ENCODE assay signal across 12 cellular contexts in the genomic region with DNA sequence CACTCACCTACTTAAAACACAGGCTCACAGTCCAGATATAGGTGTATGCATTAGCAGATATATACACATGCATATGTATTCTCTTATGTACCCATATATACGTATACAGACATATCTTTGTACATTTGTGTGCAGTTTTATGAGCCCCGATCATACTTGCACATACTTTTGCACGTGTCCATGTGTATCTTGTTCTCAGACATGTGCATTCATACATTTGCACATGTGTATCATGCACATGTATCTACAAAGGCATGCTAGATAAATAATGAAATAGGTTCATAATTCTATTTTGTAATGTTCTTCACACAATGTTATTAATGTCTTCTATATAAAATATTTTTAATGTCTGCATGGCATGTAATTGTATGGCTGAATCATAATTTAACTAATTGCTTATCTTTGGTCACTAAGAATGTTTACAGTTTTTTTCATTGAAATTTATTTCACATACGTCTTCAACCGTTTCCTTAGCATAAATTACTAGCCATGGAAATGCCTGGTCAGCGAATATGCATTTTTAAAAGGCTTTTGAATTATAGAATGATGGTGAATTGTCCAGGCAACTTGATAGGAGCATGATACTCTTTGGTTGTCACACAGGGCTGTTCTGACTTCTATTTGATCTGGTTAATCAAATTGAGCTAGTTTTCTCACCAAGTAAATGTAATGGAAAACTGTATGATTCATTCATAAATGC. TPM values are rescaled to one million over a fixed set of nuclear protein-coding genes. Genes with fewer than 3 reads are reported as not detected.
DNase-seq lines count a peak whose midpoint lies in the region; ATAC-seq, FAIRE-seq and TF ChIP-seq lines count a peak whose summit lies in the region.
"Had no signal": no experiment of that assay in that cellular context is flagged by ENCODE, and none has a peak within 500 bp of the region (broad histone marks: within the 10 kb centered on the region; RNA-seq: fewer than 3 reads in every experiment).

No MANE protein-coding gene starts in this region.

- H2BK12ac ChIP-seq in mesenchymal stem cell (ENCODE audit: low read length in 2 of 2), result no peak overlapping the region

- H3K27ac ChIP-seq in HepG2 (ENCODE audit: extremely low read length, insufficient read depth, low read length) (no peak overlapping the region), right lobe of liver (no peak overlapping the region), mesenchymal stem cell (ENCODE audit: low read length, poor library complexity, severe bottlenecking) (no peak overlapping the region), vagina (peak overlapping the region; percentile 98)
- H3K27ac ChIP-seq: C4-2B had no signal

- H3K79me1 ChIP-seq in mesenchymal stem cell (replicated peaks; ENCODE audit: low read length, poor library complexity, severe bottlenecking), result peaks cover 2% of the 10 kb centered on the region

- H4K91ac ChIP-seq in mesenchymal stem cell (ENCODE audit: low read length), result no peak overlapping the region

- H3K4me3 ChIP-seq in HepG2 (replicated peaks in 1 of 3; ENCODE audit: insufficient read depth in 1 of 3, low read depth in 2 of 3, low read length in 3 of 3) (no peak overlapping the region), right lobe of liver (no peak overlapping the region), mesenchymal stem cell (ENCODE audit: insufficient read depth in 1 of 2, low read depth in 1 of 2, low read length in 2 of 2) (peak overlapping the region in 1 of 2 experiments; percentile 98), vagina (no peak overlapping the region)
- H3K4me3 ChIP-seq: body of pancreas had no signal

- no peak for TF ChIP-seq POLR2A in HepG2 (IDR thresholded peaks at IDR 0.05; ENCODE audit: insufficient read depth in 1 of 2, low read depth in 2 of 2, low read length in 2 of 2)
- no peak for TF ChIP-seq POLR2A in right lobe of liver (IDR thresholded peaks at IDR 0.05)
- TF ChIP-seq POLR2A in vagina (IDR thresholded peaks at IDR 0.05), result no peak

- peaks cover 24% of the 10 kb centered on the region for H3K36me3 Mint-ChIP-seq in activated naive CD8-positive, alpha-beta T cell

- POLR2A ChIA-PET in HepG2 (lab: Yijun Ruan, JAX), result no interaction called here

- peak overlapping the region; percentile 97 for H3K4me3 Mint-ChIP-seq in activated naive CD8-positive, alpha-beta T cell

- no peak for FAIRE-seq in HepG2 (lab: Jason Lieb, UNC)

- H3K9me3 ChIP-seq in HepG2 (ENCODE audit: low read length) (no peaks in the 10 kb centered on the region), right lobe of liver (no peaks in the 10 kb centered on the region), mesenchymal stem cell (ENCODE audit: control insufficient read depth, low read length) (no peaks in the 10 kb centered on the region), vagina (no peaks in the 10 kb centered on the region)
- H3K9me3 ChIP-seq: body of pancreas had no signal

- no peaks in the 10 kb centered on the region for H3K27me3 Mint-ChIP-seq in activated naive CD8-positive, alpha-beta T cell

- H3K4ac ChIP-seq in mesenchymal stem cell (ENCODE audit: low read depth in 1 of 2, low read length in 2 of 2), result no peak overlapping the region

- TF ChIP-seq CTCF in HepG2 (CRISPR knock-in tag; IDR thresholded peaks at IDR 0.05) (no peak), right lobe of liver (IDR thresholded peaks at IDR 0.05) (no peak), vagina (IDR thresholded peaks at IDR 0.05) (no peak)

- H2BK5ac ChIP-seq in mesenchymal stem cell (ENCODE audit: low read depth, low read length, poor library complexity, severe bottlenecking), result no peak overlapping the region

- 99% methylated on average over 6 of the region's 6 CpGs for WGBS in HepG2 (ENCODE audit: low lambda C conversion rate)
- WGBS in right lobe of liver (ENCODE audit: insufficient coverage, low coverage, low lambda C conversion rate, missing lambda C conversion rate), result 66% methylated on average over 6 of the region's 6 CpGs
- WGBS in mesenchymal stem cell, result 96% methylated on average over 6 of the region's 6 CpGs

- H3K36me3 ChIP-seq in HepG2 (replicated peaks in 1 of 2; ENCODE audit: control insufficient read depth in 1 of 2, insufficient read depth in 2 of 2, low read length in 2 of 2) (no peaks in the 10 kb centered on the region), right lobe of liver (no peaks in the 10 kb centered on the region), mesenchymal stem cell (ENCODE audit: control insufficient read depth in 1 of 2, insufficient read depth in 2 of 2, low read depth in 1 of 2, low read length in 2 of 2) (peaks cover 0 to 5% of the 10 kb centered on the region in 2 experiments), vagina (no peaks in the 10 kb centered on the region)

- peaks cover 7% of the 10 kb centered on the region; the same call in 1 of the 2 replicates for H4K20me1 ChIP-seq in HepG2 (ENCODE audit: insufficient read depth, low read length)

- peaks cover 47% of the 10 kb centered on the region for H3K79me2 ChIP-seq in HepG2 (ENCODE audit: insufficient read depth, low read length)

- H3K27me3 ChIP-seq in HepG2 (ENCODE audit: control insufficient read depth in 1 of 2, insufficient read depth in 2 of 2, low read length in 2 of 2) (peaks cover 0 to 14% of the 10 kb centered on the region in 2 experiments; a peak in 3 of 5 replicates), right lobe of liver (no peaks in the 10 kb centered on the region), mesenchymal stem cell (ENCODE audit: control insufficient read depth in 1 of 2, insufficient read depth in 1 of 2, low read length in 2 of 2) (no peaks in the 10 kb centered on the region), vagina (no peaks in the 10 kb centered on the region)
- H3K27me3 ChIP-seq: body of pancreas had no signal

- peak overlapping the region; percentile 98 for H3K27ac Mint-ChIP-seq in activated naive CD8-positive, alpha-beta T cell

- in situ Hi-C loops in HepG2 (cut with HindIII; ENCODE audit: extremely low pct_ligation_motif_present, low pct_unique_long_range_greater_than_20kb), result no loop called here

- no peak overlapping the region for H2AK5ac ChIP-seq in mesenchymal stem cell (ENCODE audit: low read length, severe bottlenecking)

- no peak overlapping the region for H2AFZ ChIP-seq in HepG2 (ENCODE audit: low read length)
- no peak overlapping the region for H2AFZ ChIP-seq in mesenchymal stem cell (ENCODE audit: low read depth, low read length)

- no peak overlapping the region for H3K14ac ChIP-seq in mesenchymal stem cell (ENCODE audit: low read length in 2 of 2)

- intact Hi-C loops in HepG2 (cut with micrococcal nuclease; ENCODE audit: unreplicated experiment), result no loop called here
- intact Hi-C loops in right lobe of liver (cut with DNase I), result no loop called here
- intact Hi-C loops in vagina (cut with DNase I), result loop anchor here (10.0 kb wide), 1 partner anchor 116 kb away; no protein-coding TSS in a partner anchor

- no peaks in the 10 kb centered on the region for H3K9me3 Mint-ChIP-seq in activated naive CD8-positive, alpha-beta T cell (ENCODE audit: low read depth)

- no peak overlapping the region for H3K18ac ChIP-seq in mesenchymal stem cell (ENCODE audit: low read depth in 1 of 2, low read length in 2 of 2)

- CTCF ChIA-PET in HepG2 (lab: Yijun Ruan, JAX; ENCODE audit: low intra/inter-chr PET ratio, low total read pairs), result no interaction called here

- H3K4me2 ChIP-seq in HepG2 (ENCODE audit: low read depth, low read length) (0 out of 2 replicates have a peak overlapping the region, but pooled peaks have one; percentile 20), mesenchymal stem cell (ENCODE audit: low read length, poor library complexity, severe bottlenecking) (no peak overlapping the region)

- H3K9ac ChIP-seq in HepG2 (ENCODE audit: insufficient read depth, low read depth, low read length) (no peak overlapping the region), mesenchymal stem cell (ENCODE audit: low read length) (peak overlapping the region; percentile 95)

- H4K8ac ChIP-seq in mesenchymal stem cell (ENCODE audit: low read length), result no peak overlapping the region

- no peak overlapping the region for H2BK120ac ChIP-seq in mesenchymal stem cell (ENCODE audit: low read depth, low read length)

- peaks cover 26% of the 10 kb centered on the region for H3K4me1 ChIP-seq in HepG2 (ENCODE audit: insufficient read depth, low read length)
- peaks cover 0 to 31% (median 13%) of the 10 kb centered on the region in 4 donors for H3K4me1 ChIP-seq in right lobe of liver
- peaks cover 4% of the 10 kb centered on the region for H3K4me1 ChIP-seq in mesenchymal stem cell (ENCODE audit: control insufficient read depth, insufficient read depth, low read depth, low read length)
- H3K4me1 ChIP-seq in vagina, result peaks cover 57% of the 10 kb centered on the region

- no peak overlapping the region for H2BK15ac ChIP-seq in mesenchymal stem cell (ENCODE audit: low read depth, poor library complexity, severe bottlenecking)

- TF ChIP-seq EP300 in HepG2 (IDR thresholded peaks at IDR 0.05; ENCODE audit: low read depth in 2 of 2, low read length in 2 of 2) (no peak), HepG2 (CRISPR knock-in tag; IDR thresholded peaks at IDR 0.05; ENCODE audit: borderline replicate concordance) (no peak)

- no peak for DNase-seq in HepG2 (ENCODE audit: low spot score)
- no peak for DNase-seq in right lobe of liver
- no peak for DNase-seq in mesenchymal stem cell
- no peak for DNase-seq in vagina (ENCODE audit: extremely low spot score in 2 of 2)
- DNase-seq in NCI-H774 (lab: John Stamatoyannopoulos, UW), result no peak
- no peak for DNase-seq in NCI-H524 (lab: John Stamatoyannopoulos, UW)
- DNase-seq in iPS-NIHi7 (ENCODE audit: extremely low spot score), result no peak
- DNase-seq: body of pancreas; stimulated activated naive CD4-positive, alpha-beta T cell treated with Interleukin-2 at 50 U/mL for 16 hours had no signal

- no peak overlapping the region for H3K23ac ChIP-seq in mesenchymal stem cell (ENCODE audit: low read length in 2 of 2)

- TF ChIP-seq RAD21 in HepG2 (CRISPR knock-in tag; IDR thresholded peaks at IDR 0.05), result no peak

- peaks cover 72% of the 10 kb centered on the region for H3K4me1 Mint-ChIP-seq in activated naive CD8-positive, alpha-beta T cell (ENCODE audit: low read depth)

- ATAC-seq in HepG2 (no peak), right lobe of liver (no peak)
- ATAC-seq: activated CD4-positive, CD25-positive, alpha-beta regulatory T cell treated with anti-CD3 and anti-CD28 coated beads, Interleukin-2, amount 50 U/mL, for 24 hours; body of pancreas had no signal

- BruUV-seq in HepG2 (replicated peaks; lab: Mats Ljungman, UMichigan), result no TSS peak

RNA-seq across cellular contexts. Expression of a gene that starts 2.6 kb away (rescaled TPM):
- total RNA-seq in HepG2 (2016; rRNA removed; fragmentation: Illumina TruSeq; extraction: Trizol) (11.9 and 15.7 TPM in 2 replicates), right lobe of liver (10 to 100 TPM; 50.4 to 61.1 (median 57.1) TPM), vagina (178 TPM)
- 3.2 and 4.3 TPM in 2 replicates for total RNA-seq in HepG2 (2016; cell fraction: cytosol; rRNA removed; fragmentation: Illumina TruSeq; extraction: Trizol; ENCODE audit: low read depth)
- total RNA-seq in HepG2 (2016; cell fraction: insoluble cytoplasmic fraction; rRNA removed; fragmentation: Illumina TruSeq; extraction: Trizol), result 11.6 and 16.8 TPM in 2 replicates
- 7.2 and 8.1 TPM in 2 replicates for total RNA-seq in HepG2 (2016; cell fraction: membrane; rRNA removed; fragmentation: Illumina TruSeq; extraction: Trizol)
- total RNA-seq in HepG2 (2016; cell fraction: nucleus; rRNA removed; fragmentation: Illumina TruSeq; extraction: Trizol), result 14.9 and 18.8 TPM in 2 replicates
- polyA plus RNA-seq in HepG2 (2011; rRNA removed), result 9.5 and 12.4 TPM in 2 replicates
- 9.0 and 9.5 TPM in 2 replicates for polyA plus RNA-seq in HepG2 (2011; cell fraction: cytosol; rRNA removed)
- 4.3 and 4.9 TPM in 2 replicates for polyA plus RNA-seq in HepG2 (2011; cell fraction: nucleus; rRNA removed)
- 19.8 and 22.3 TPM in 2 replicates for polyA plus RNA-seq in HepG2 (2012)
- polyA plus RNA-seq in HepG2 (2016; cell fraction: cytosol; fragmentation: Illumina TruSeq; extraction: Trizol; ENCODE audit: low read depth), result 3.2 TPM in 2 replicates
- polyA plus RNA-seq in HepG2 (2016; cell fraction: insoluble cytoplasmic fraction; fragmentation: Illumina TruSeq; extraction: Trizol; ENCODE audit: low read depth), result 16.7 and 17.6 TPM in 2 replicates
- polyA plus RNA-seq in HepG2 (2016; cell fraction: membrane; fragmentation: Illumina TruSeq; extraction: Trizol; ENCODE audit: low read depth), result 6.9 and 7.0 TPM in 2 replicates
- 25.9 and 28.4 TPM in 2 replicates for polyA plus RNA-seq in HepG2 (2016; cell fraction: nucleus; fragmentation: Illumina TruSeq; extraction: Trizol; ENCODE audit: insufficient read depth, low read depth)
- 9.6 and 10.1 TPM in 2 replicates for polyA minus RNA-seq in HepG2 (2011; rRNA and poly(A)+ RNA removed; ENCODE audit: low replicate concordance)
- polyA minus RNA-seq in HepG2 (2011; cell fraction: cytosol; rRNA and poly(A)+ RNA removed), result 15.8 and 18.5 TPM in 2 replicates
- 14.2 and 14.9 TPM in 2 replicates for polyA minus RNA-seq in HepG2 (2011; cell fraction: nucleus; rRNA and poly(A)+ RNA removed)
- polyA plus RNA-seq in mesenchymal stem cell (2013, experiment 1 of 2), result 32.5 TPM
- 34.7 TPM for polyA plus RNA-seq in mesenchymal stem cell (2013, experiment 2 of 2)
